Comparison of ENCODE assay signal across 1 cellular context in the genomic region with DNA sequence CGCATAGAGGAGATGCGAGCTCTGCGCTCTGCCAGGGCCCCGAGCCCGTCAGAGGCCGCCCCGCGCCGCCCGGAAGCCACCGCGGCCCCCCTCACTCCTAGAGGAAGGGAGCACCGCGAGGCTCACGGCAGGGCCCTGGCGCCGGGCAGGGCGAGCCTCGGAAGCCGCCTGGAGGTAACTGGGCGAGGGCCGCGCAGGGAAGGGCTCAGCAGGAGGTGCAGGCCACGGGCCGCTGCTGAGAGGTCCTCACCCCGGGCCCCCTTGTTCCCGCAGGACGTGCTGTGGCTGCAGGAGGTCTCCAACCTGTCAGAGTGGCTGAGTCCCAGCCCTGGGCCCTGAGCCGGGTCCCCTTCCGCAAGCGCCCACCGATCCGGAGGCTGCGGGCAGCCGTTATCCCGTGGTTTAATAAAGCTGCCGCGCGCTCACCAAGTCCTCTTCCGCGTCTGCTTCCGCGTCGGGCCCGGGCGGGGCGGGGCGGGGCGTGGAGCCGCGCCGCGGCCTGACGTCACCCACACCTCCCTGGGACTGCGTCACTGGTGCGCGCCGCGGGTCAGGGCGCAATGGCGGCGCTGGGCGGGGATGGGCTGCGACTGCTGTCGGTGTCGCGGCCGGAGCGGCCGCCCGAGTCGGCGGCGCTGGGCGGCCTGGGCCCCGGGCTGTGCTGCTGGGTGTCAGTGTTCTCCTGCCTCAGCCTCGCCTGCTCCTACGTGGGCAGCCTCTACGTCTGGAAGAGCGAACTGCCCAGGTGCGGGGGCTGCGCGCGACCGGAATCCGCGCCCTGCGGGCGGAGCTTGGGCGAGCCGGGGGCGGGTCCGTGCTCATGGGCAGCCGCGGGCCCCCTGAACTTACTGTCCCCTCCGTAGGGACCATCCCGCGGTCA.
A peak's percentile ranks its signal among the peaks of the same experiment; 100 is the strongest.
TF ChIP-seq lines count a peak whose summit lies in the region.

A gene with protein sequence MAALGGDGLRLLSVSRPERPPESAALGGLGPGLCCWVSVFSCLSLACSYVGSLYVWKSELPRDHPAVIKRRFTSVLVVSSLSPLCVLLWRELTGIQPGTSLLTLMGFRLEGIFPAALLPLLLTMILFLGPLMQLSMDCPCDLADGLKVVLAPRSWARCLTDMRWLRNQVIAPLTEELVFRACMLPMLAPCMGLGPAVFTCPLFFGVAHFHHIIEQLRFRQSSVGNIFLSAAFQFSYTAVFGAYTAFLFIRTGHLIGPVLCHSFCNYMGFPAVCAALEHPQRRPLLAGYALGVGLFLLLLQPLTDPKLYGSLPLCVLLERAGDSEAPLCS (plus strand): TSS at position 546 of the 880 bp plus-strand sequence. CDS start 15 bp downstream, at position 561.

TF ChIP-seq in GM12878, 131 proteins besides CTCF, POLR2A, EP300 and RAD21 (continued from another document and continues in another):
- TF ChIP-seq, protein P1, sequence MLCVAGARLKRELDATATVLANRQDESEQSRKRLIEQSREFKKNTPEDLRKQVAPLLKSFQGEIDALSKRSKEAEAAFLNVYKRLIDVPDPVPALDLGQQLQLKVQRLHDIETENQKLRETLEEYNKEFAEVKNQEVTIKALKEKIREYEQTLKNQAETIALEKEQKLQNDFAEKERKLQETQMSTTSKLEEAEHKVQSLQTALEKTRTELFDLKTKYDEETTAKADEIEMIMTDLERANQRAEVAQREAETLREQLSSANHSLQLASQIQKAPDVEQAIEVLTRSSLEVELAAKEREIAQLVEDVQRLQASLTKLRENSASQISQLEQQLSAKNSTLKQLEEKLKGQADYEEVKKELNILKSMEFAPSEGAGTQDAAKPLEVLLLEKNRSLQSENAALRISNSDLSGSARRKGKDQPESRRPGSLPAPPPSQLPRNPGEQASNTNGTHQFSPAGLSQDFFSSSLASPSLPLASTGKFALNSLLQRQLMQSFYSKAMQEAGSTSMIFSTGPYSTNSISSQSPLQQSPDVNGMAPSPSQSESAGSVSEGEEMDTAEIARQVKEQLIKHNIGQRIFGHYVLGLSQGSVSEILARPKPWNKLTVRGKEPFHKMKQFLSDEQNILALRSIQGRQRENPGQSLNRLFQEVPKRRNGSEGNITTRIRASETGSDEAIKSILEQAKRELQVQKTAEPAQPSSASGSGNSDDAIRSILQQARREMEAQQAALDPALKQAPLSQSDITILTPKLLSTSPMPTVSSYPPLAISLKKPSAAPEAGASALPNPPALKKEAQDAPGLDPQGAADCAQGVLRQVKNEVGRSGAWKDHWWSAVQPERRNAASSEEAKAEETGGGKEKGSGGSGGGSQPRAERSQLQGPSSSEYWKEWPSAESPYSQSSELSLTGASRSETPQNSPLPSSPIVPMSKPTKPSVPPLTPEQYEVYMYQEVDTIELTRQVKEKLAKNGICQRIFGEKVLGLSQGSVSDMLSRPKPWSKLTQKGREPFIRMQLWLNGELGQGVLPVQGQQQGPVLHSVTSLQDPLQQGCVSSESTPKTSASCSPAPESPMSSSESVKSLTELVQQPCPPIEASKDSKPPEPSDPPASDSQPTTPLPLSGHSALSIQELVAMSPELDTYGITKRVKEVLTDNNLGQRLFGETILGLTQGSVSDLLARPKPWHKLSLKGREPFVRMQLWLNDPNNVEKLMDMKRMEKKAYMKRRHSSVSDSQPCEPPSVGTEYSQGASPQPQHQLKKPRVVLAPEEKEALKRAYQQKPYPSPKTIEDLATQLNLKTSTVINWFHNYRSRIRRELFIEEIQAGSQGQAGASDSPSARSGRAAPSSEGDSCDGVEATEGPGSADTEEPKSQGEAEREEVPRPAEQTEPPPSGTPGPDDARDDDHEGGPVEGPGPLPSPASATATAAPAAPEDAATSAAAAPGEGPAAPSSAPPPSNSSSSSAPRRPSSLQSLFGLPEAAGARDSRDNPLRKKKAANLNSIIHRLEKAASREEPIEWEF (IDR thresholded peaks at IDR 0.05; ENCODE audit: insufficient replicate concordance, low read depth, low read length): no peak
- TF ChIP-seq MYB (IDR thresholded peaks at IDR 0.05; ENCODE audit: borderline replicate concordance, low read depth, low read length) (no peak), ZNF217 (IDR thresholded peaks at IDR 0.05) (0 out of 2 replicates have a peak, but pooled peaks have one; percentile 29), CHD4 (IDR thresholded peaks at IDR 0.05) (no peak), BMI1 (IDR thresholded peaks at IDR 0.05; ENCODE audit: borderline replicate concordance) (no peak), RUNX3 (IDR thresholded peaks at IDR 0.05; ENCODE audit: low read length) (peak; percentile 25; the same call in 1 of the 2 replicates), SMAD1 (IDR thresholded peaks at IDR 0.05; ENCODE audit: low read depth, partially characterized antibody) (no peak), ZNF207 (IDR thresholded peaks at IDR 0.05; ENCODE audit: borderline replicate concordance) (peak; percentile 94), ZSCAN29 (IDR thresholded peaks at IDR 0.05) (0 out of 2 replicates have a peak, but pooled peaks have one; percentile 8), CBX3 (IDR thresholded peaks at IDR 0.05; ENCODE audit: borderline replicate concordance, low read depth) (no peak), CHD2 (IDR thresholded peaks at IDR 0.05; ENCODE audit: borderline replicate concordance, low read depth, low read length) (no peak; the same call in 1 of the 2 replicates), SIN3A (IDR thresholded peaks at IDR 0.05; ENCODE audit: low read depth, low read length) (peak; percentile 79), ZNF622 (IDR thresholded peaks at IDR 0.05) (no peak), SRF (IDR thresholded peaks at IDR 0.05; ENCODE audit: low read depth in 2 of 2, low read length in 2 of 2) (peak; percentile 49 to 88), PAX5 (IDR thresholded peaks at IDR 0.05; ENCODE audit: borderline replicate concordance, low read depth, low read length) (0 out of 2 replicates have a peak, but pooled peaks have one; percentile 53)
- TF ChIP-seq, protein P2, sequence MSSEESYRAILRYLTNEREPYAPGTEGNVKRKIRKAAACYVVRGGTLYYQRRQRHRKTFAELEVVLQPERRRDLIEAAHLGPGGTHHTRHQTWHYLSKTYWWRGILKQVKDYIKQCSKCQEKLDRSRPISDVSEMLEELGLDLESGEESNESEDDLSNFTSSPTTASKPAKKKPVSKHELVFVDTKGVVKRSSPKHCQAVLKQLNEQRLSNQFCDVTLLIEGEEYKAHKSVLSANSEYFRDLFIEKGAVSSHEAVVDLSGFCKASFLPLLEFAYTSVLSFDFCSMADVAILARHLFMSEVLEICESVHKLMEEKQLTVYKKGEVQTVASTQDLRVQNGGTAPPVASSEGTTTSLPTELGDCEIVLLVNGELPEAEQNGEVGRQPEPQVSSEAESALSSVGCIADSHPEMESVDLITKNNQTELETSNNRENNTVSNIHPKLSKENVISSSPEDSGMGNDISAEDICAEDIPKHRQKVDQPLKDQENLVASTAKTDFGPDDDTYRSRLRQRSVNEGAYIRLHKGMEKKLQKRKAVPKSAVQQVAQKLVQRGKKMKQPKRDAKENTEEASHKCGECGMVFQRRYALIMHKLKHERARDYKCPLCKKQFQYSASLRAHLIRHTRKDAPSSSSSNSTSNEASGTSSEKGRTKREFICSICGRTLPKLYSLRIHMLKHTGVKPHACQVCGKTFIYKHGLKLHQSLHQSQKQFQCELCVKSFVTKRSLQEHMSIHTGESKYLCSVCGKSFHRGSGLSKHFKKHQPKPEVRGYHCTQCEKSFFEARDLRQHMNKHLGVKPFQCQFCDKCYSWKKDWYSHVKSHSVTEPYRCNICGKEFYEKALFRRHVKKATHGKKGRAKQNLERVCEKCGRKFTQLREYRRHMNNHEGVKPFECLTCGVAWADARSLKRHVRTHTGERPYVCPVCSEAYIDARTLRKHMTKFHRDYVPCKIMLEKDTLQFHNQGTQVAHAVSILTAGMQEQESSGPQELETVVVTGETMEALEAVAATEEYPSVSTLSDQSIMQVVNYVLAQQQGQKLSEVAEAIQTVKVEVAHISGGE (CRISPR knock-in tag; IDR thresholded peaks at IDR 0.05): no peak
- TF ChIP-seq, protein P3, sequence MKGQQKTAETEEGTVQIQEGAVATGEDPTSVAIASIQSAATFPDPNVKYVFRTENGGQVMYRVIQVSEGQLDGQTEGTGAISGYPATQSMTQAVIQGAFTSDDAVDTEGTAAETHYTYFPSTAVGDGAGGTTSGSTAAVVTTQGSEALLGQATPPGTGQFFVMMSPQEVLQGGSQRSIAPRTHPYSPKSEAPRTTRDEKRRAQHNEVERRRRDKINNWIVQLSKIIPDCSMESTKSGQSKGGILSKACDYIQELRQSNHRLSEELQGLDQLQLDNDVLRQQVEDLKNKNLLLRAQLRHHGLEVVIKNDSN (IDR thresholded peaks at IDR 0.05; ENCODE audit: borderline replicate concordance, extremely low read length, insufficient read depth, low read depth, low read length): no peak
- TF ChIP-seq, protein P4, sequence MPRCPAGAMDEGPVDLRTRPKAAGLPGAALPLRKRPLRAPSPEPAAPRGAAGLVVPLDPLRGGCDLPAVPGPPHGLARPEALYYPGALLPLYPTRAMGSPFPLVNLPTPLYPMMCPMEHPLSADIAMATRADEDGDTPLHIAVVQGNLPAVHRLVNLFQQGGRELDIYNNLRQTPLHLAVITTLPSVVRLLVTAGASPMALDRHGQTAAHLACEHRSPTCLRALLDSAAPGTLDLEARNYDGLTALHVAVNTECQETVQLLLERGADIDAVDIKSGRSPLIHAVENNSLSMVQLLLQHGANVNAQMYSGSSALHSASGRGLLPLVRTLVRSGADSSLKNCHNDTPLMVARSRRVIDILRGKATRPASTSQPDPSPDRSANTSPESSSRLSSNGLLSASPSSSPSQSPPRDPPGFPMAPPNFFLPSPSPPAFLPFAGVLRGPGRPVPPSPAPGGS (IDR thresholded peaks at IDR 0.05; ENCODE audit: borderline replicate concordance, insufficient read depth, low read depth, low read length, poor library complexity, severe bottlenecking): peak; percentile 61
- TF ChIP-seq, protein P5, sequence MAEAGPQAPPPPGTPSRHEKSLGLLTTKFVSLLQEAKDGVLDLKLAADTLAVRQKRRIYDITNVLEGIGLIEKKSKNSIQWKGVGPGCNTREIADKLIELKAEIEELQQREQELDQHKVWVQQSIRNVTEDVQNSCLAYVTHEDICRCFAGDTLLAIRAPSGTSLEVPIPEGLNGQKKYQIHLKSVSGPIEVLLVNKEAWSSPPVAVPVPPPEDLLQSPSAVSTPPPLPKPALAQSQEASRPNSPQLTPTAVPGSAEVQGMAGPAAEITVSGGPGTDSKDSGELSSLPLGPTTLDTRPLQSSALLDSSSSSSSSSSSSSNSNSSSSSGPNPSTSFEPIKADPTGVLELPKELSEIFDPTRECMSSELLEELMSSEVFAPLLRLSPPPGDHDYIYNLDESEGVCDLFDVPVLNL (IDR thresholded peaks at IDR 0.05; ENCODE audit: low read depth, low read length): no peak
- TF ChIP-seq, protein P6, sequence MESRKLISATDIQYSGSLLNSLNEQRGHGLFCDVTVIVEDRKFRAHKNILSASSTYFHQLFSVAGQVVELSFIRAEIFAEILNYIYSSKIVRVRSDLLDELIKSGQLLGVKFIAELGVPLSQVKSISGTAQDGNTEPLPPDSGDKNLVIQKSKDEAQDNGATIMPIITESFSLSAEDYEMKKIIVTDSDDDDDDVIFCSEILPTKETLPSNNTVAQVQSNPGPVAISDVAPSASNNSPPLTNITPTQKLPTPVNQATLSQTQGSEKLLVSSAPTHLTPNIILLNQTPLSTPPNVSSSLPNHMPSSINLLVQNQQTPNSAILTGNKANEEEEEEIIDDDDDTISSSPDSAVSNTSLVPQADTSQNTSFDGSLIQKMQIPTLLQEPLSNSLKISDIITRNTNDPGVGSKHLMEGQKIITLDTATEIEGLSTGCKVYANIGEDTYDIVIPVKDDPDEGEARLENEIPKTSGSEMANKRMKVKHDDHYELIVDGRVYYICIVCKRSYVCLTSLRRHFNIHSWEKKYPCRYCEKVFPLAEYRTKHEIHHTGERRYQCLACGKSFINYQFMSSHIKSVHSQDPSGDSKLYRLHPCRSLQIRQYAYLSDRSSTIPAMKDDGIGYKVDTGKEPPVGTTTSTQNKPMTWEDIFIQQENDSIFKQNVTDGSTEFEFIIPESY (IDR thresholded peaks at IDR 0.05): peak; percentile 28; the same call in 1 of the 2 replicates
- TF ChIP-seq, protein P7, sequence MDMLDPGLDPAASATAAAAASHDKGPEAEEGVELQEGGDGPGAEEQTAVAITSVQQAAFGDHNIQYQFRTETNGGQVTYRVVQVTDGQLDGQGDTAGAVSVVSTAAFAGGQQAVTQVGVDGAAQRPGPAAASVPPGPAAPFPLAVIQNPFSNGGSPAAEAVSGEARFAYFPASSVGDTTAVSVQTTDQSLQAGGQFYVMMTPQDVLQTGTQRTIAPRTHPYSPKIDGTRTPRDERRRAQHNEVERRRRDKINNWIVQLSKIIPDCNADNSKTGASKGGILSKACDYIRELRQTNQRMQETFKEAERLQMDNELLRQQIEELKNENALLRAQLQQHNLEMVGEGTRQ (IDR thresholded peaks at IDR 0.05; ENCODE audit: borderline replicate concordance, low read depth, low read length): no peak
- TF ChIP-seq, protein P8, sequence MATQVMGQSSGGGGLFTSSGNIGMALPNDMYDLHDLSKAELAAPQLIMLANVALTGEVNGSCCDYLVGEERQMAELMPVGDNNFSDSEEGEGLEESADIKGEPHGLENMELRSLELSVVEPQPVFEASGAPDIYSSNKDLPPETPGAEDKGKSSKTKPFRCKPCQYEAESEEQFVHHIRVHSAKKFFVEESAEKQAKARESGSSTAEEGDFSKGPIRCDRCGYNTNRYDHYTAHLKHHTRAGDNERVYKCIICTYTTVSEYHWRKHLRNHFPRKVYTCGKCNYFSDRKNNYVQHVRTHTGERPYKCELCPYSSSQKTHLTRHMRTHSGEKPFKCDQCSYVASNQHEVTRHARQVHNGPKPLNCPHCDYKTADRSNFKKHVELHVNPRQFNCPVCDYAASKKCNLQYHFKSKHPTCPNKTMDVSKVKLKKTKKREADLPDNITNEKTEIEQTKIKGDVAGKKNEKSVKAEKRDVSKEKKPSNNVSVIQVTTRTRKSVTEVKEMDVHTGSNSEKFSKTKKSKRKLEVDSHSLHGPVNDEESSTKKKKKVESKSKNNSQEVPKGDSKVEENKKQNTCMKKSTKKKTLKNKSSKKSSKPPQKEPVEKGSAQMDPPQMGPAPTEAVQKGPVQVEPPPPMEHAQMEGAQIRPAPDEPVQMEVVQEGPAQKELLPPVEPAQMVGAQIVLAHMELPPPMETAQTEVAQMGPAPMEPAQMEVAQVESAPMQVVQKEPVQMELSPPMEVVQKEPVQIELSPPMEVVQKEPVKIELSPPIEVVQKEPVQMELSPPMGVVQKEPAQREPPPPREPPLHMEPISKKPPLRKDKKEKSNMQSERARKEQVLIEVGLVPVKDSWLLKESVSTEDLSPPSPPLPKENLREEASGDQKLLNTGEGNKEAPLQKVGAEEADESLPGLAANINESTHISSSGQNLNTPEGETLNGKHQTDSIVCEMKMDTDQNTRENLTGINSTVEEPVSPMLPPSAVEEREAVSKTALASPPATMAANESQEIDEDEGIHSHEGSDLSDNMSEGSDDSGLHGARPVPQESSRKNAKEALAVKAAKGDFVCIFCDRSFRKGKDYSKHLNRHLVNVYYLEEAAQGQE (IDR thresholded peaks at IDR 0.05; ENCODE audit: low read depth, low read length): no peak
- TF ChIP-seq, protein P9, sequence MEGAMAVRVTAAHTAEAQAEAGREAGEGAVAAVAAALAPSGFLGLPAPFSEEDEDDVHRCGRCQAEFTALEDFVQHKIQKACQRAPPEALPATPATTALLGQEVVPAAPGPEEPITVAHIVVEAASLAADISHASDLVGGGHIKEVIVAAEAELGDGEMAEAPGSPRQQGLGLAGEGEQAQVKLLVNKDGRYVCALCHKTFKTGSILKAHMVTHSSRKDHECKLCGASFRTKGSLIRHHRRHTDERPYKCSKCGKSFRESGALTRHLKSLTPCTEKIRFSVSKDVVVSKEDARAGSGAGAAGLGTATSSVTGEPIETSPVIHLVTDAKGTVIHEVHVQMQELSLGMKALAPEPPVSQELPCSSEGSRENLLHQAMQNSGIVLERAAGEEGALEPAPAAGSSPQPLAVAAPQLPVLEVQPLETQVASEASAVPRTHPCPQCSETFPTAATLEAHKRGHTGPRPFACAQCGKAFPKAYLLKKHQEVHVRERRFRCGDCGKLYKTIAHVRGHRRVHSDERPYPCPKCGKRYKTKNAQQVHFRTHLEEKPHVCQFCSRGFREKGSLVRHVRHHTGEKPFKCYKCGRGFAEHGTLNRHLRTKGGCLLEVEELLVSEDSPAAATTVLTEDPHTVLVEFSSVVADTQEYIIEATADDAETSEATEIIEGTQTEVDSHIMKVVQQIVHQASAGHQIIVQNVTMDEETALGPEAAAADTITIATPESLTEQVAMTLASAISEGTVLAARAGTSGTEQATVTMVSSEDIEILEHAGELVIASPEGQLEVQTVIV (IDR thresholded peaks at IDR 0.05; ENCODE audit: borderline replicate concordance, partially characterized antibody): no peak
